In the genomic region with DNA sequence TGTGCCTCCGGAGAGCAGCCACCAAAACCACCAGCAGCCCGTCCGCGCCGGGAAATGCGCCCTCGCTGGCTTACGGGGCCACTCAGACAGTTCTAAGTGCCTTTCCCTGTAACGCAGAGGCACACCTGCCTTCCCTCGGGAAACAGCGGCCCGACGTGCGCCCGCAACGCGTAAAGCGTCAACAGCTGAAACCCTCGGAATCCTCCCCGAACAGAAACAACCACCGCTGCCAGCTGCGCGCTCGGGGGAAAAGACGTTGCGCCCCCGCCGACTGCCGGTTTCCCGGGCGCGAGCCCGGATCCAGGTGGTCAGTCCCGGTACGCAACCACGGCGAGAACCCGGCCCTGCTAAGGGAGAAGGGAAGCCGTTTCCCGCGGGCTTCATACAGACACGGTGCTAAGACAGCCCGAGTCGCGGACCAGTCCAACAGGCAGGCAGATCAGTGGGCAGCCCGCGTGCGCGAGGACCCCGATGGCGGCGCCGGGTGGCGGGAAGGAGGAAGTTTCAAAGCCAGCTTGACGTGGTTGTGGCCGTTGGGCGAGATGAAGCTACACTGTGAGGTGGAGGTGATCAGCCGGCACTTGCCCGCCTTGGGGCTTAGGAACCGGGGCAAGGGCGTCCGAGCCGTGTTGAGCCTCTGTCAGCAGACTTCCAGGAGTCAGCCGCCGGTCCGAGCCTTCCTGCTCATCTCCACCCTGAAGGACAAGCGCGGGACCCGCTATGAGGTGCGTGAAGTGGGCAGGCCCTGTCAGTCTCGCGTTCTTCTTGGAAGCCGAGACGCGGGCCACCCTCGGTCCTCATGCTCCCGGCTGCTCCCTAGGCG, we compare ENCODE assay signal across 8 cellular contexts. TPM values are rescaled to one million over a fixed set of nuclear protein-coding genes. Genes with fewer than 3 reads are reported as not detected.
DNase-seq lines count a peak whose midpoint lies in the region; ATAC-seq and TF ChIP-seq lines count a peak whose summit lies in the region.

A gene with protein sequence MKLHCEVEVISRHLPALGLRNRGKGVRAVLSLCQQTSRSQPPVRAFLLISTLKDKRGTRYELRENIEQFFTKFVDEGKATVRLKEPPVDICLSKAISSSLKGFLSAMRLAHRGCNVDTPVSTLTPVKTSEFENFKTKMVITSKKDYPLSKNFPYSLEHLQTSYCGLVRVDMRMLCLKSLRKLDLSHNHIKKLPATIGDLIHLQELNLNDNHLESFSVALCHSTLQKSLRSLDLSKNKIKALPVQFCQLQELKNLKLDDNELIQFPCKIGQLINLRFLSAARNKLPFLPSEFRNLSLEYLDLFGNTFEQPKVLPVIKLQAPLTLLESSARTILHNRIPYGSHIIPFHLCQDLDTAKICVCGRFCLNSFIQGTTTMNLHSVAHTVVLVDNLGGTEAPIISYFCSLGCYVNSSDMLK (plus strand): TSS at position 462 of the 823 bp plus-strand sequence. CDS start 81 bp downstream, at position 543.

- H3K9me3 ChIP-seq in T-helper 17 cell (ENCODE audit: control insufficient read depth, low read length, poor library complexity, severe bottlenecking), result no peaks in the 10 kb centered on the region

- H3K4me1 Mint-ChIP-seq in T-helper 17 cell, result peaks cover 16% of the 10 kb centered on the region

- DNase-seq in GM13977 (ENCODE audit: low spot score) (peak; percentile 79), NCI-H1436 treated with DMSO at 0.1 percent for 48 hours (lab: John Stamatoyannopoulos, UW) (peak; percentile 45), T-helper 17 cell (peak; percentile 73 to 90 (median 75)), amygdala (lab: John Stamatoyannopoulos, UW) (peak; percentile 3 to 90 (median 62)), left ventricle myocardium superior (peak; percentile 90), pulmonary artery endothelial cell (ENCODE audit: low read depth, low spot score) (peak; percentile 55)

- peak within 1 kb of the TSS; percentile 99 for H3K27ac Mint-ChIP-seq in T-helper 17 cell

- peak within 1 kb of the TSS; percentile 68 for H3K4me3 ChIP-seq in urinary bladder (ENCODE audit: low read depth, low read length)

- no peak for TF ChIP-seq CTCF in GM13977 (IDR thresholded peaks at IDR 0.05; ENCODE audit: extremely low read depth, insufficient read depth, missing control alignments)

- under 1% methylated on average over 78 of the region's 78 CpGs for WGBS in urinary bladder

- peak; percentile 61 for ATAC-seq in HG02840 (IDR thresholded peaks at IDR 0.05; ENCODE audit: low FRiP score, unreplicated experiment)
- peak; percentile 88 for ATAC-seq in T-helper 17 cell
- ATAC-seq in left ventricle myocardium superior, result peak; percentile 88

- H3K36me3 ChIP-seq in urinary bladder (ENCODE audit: insufficient read depth), result no peaks in the 10 kb centered on the region

- no peaks in the 10 kb centered on the region for H3K36me3 Mint-ChIP-seq in T-helper 17 cell (ENCODE audit: low read depth)

- in situ Hi-C loops in GM13977 (cut with MboI; ENCODE audit: low pct_unique_long_range_greater_than_20kb, low sequenced_read_pairs, unreplicated experiment), result no loop called here

- intact Hi-C loops in left ventricle myocardium superior (cut with micrococcal nuclease), result no loop called here

- H3K27me3 Mint-ChIP-seq in T-helper 17 cell, result no peaks in the 10 kb centered on the region

- peak within 1 kb of the TSS; percentile 88 for H3K27ac ChIP-seq in urinary bladder (ENCODE audit: low read depth)

- H3K4me3 Mint-ChIP-seq in T-helper 17 cell, result peak within 1 kb of the TSS; percentile 98

- H3K4me1 ChIP-seq in urinary bladder (ENCODE audit: insufficient read depth), result no peaks in the 10 kb centered on the region

RNA-seq across cellular contexts. Expression of the gene that starts here (rescaled TPM):
- total RNA-seq in T-helper 17 cell, result 10 to 100 TPM in 1 of 2 donors, 1 to 10 TPM in 1; 7.4 to 10.3 TPM
- total RNA-seq in left ventricle myocardium superior, result 5.8 TPM
- total RNA-seq in pulmonary artery endothelial cell, result 36.1 and 46.7 TPM in 2 replicates
- 19.2 TPM for total RNA-seq in urinary bladder
- polyA plus RNA-seq in urinary bladder, result 8.6 TPM

Comparison
In these comparisons a context has a peak if more than half of its experiments do, and no peak if none do; other contexts are left out.
1. Peak in every context shown above with its lines: DNase-seq, ATAC-seq, H3K4me3 ChIP-seq and H3K27ac ChIP-seq.